Comparison of ENCODE assay signal across 8 cellular contexts in genomic region chrX:136910565-136911040, GRCh38. TPM values are rescaled to one million over a fixed set of nuclear protein-coding genes. Genes with fewer than 3 reads are reported as not detected.
DNase-seq lines count a peak whose midpoint lies in the region; ATAC-seq, FAIRE-seq and TF ChIP-seq lines count a peak whose summit lies in the region.

No MANE protein-coding gene starts in this region.

- no peak overlapping the region for H2AK5ac ChIP-seq in mesendoderm (ENCODE audit: low read length)

- 9% methylated on average over 4 of the region's 4 CpGs for WGBS in right cardiac atrium
- no CpG with 5 or more reads among the region's 4 CpGs for WGBS in mesendoderm (ENCODE audit: extremely low coverage, insufficient coverage, low lambda C conversion rate)
- 10% methylated on average over 4 of the region's 4 CpGs for WGBS in urinary bladder

- H3K23ac ChIP-seq in mesendoderm (ENCODE audit: low read length): no peak overlapping the region

- peak overlapping the region; percentile 53 for H3K4me2 ChIP-seq in mesendoderm (ENCODE audit: low read length)

- peak overlapping the region; percentile 56 for H3K9ac ChIP-seq in mesendoderm (ENCODE audit: low read length)

- TF ChIP-seq CTCF in right atrium auricular region (IDR thresholded peaks at IDR 0.05) (no peak), astrocyte of the cerebellum (IDR thresholded peaks at IDR 0.05; ENCODE audit: low read depth, low read length, missing control alignments) (no peak)

- no peaks in the 10 kb centered on the region for H3K79me1 ChIP-seq in mesendoderm (ENCODE audit: low read length)

- H3K4me3 ChIP-seq in right cardiac atrium (ENCODE audit: low read length) (peak overlapping the region; percentile 94), right atrium auricular region (peak overlapping the region in 1 of 2 donors; percentile 61), astrocyte of the cerebellum (ENCODE audit: low read depth, low read length) (peak overlapping the region; percentile 58), mesendoderm (ENCODE audit: low read length) (no peak overlapping the region), urinary bladder (ENCODE audit: low read depth, low read length) (peak overlapping the region; percentile 18)

- no peaks in the 10 kb centered on the region for H3K79me2 ChIP-seq in mesendoderm (ENCODE audit: control insufficient read depth, insufficient read depth, low read length)

- H3K9me3 ChIP-seq in right cardiac atrium (ENCODE audit: control insufficient read depth, low read length) (no peaks in the 10 kb centered on the region), right atrium auricular region (no peaks in the 10 kb centered on the region)

- H3K27me3 ChIP-seq in right cardiac atrium (ENCODE audit: control insufficient read depth, insufficient read depth) (no peaks in the 10 kb centered on the region), right atrium auricular region (no peaks in the 10 kb centered on the region), mesendoderm (ENCODE audit: insufficient read depth, low read length, poor library complexity) (no peaks in the 10 kb centered on the region)

- H3K56ac ChIP-seq in mesendoderm (ENCODE audit: low read length): peak overlapping the region; percentile 67

- no peak overlapping the region for H3K4ac ChIP-seq in mesendoderm (ENCODE audit: low read depth, low read length)

- no peak for ATAC-seq in right cardiac atrium

- no peak overlapping the region for H2BK5ac ChIP-seq in mesendoderm (ENCODE audit: low read length)

- H4K8ac ChIP-seq in mesendoderm (ENCODE audit: low read depth, low read length): no peak overlapping the region

- in situ Hi-C loops in astrocyte of the cerebellum (cut with HindIII; ENCODE audit: low sequenced_read_pairs): no loop called here

- H3K4me1 ChIP-seq in right cardiac atrium (ENCODE audit: control insufficient read depth, insufficient read depth, low read length) (no peaks in the 10 kb centered on the region), right atrium auricular region (peaks cover 0 to 7% of the 10 kb centered on the region in 2 donors), mesendoderm (ENCODE audit: control insufficient read depth, low read depth, low read length) (no peaks in the 10 kb centered on the region), urinary bladder (ENCODE audit: insufficient read depth) (no peaks in the 10 kb centered on the region)

- intact Hi-C loops in right cardiac atrium (cut with DNase I): no loop called here

- no peak overlapping the region for H4K5ac ChIP-seq in mesendoderm (ENCODE audit: low read length)

- no peak overlapping the region for H3K18ac ChIP-seq in mesendoderm (ENCODE audit: low read length)

- H3K27ac ChIP-seq in right cardiac atrium (ENCODE audit: low read length) (no peak overlapping the region), right atrium auricular region (no peak overlapping the region), mesendoderm (ENCODE audit: low read depth, low read length) (no peak overlapping the region), urinary bladder (ENCODE audit: low read depth) (no peak overlapping the region)

- FAIRE-seq in RCC 7860 (lab: Jason Lieb, UNC): no peak

- DNase-seq in right cardiac atrium: no peak
- DNase-seq in right atrium auricular region (ENCODE audit: low spot score): no peak
- DNase-seq in astrocyte of the cerebellum (ENCODE audit: low read depth): no peak
- no peak for DNase-seq in mesendoderm
- DNase-seq in SW 1271 (lab: John Stamatoyannopoulos, UW): no peak
- DNase-seq in RCC 7860 (ENCODE audit: low spot score): no peak
- DNase-seq in NCI-H2029 treated with DMSO at 0.1 percent for 48 hours (lab: John Stamatoyannopoulos, UW): no peak

- H3K36me3 ChIP-seq in right atrium auricular region (no peaks in the 10 kb centered on the region), mesendoderm (ENCODE audit: control insufficient read depth, insufficient read depth, low read length) (no peaks in the 10 kb centered on the region), urinary bladder (ENCODE audit: insufficient read depth) (no peaks in the 10 kb centered on the region)

- H2BK120ac ChIP-seq in mesendoderm (ENCODE audit: low read depth, low read length): no peak overlapping the region

- no peak overlapping the region for H2BK15ac ChIP-seq in mesendoderm (replicated peaks; ENCODE audit: low read depth)

RNA-seq across cellular contexts. Expression of gene RBMX, which starts 30.1 kb away (rescaled TPM):
- 100 to 1,000 TPM in 2 of 4 donors, 10 to 100 TPM in 2; 88.4 to 123 (median 107) TPM for total RNA-seq in right cardiac atrium
- 89.3 TPM for polyA plus RNA-seq in right cardiac atrium
- total RNA-seq in right atrium auricular region: 100 to 1,000 TPM; 127 to 176 TPM
- polyA plus RNA-seq in mesendoderm (2013, experiment 1 of 2): 450 TPM
- 448 TPM for polyA plus RNA-seq in mesendoderm (2013, experiment 2 of 2)
- total RNA-seq in urinary bladder: 234 TPM
- 124 TPM for polyA plus RNA-seq in urinary bladder
